In the genomic region with DNA sequence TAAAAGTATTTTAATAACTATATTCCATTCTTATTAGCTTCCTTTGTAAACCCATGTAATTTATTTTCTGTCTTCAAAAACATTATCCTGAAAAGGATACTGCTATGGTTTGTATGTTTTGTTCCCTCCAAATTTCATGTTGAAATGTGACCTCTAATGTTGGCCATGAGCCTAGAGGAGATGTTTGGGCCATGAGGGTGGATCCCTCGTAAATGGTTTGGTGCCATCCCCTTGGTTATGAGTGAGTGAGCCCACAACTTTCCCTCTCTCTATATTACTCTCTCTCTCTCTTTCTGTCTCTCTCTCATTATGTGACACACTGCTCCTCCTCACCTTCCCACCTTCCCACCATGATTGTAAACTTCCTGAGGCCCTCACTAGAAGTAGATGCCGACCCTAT, we compare ENCODE assay signal across 8 cellular contexts.
"Had no signal": no experiment of that assay in that cellular context is flagged by ENCODE, and none has a peak within 500 bp of the region (broad histone marks: within the 10 kb centered on the region; RNA-seq: fewer than 3 reads in every experiment).

No MANE protein-coding gene starts in this region.

- FAIRE-seq: H1, H54, HepG2 had no signal

- H3K4me3 Mint-ChIP-seq: GM23338, H9, IgD-negative memory B cell had no signal

- DNase-seq: H9, HCEC 1CT, KBM-7 had no signal

- H3K4me1 Mint-ChIP-seq: IgD-negative memory B cell had no signal

- ATAC-seq: GM23338, HepG2 had no signal

- H3K4me3 ChIP-seq: GM23338 had no signal

- H3K9me3 Mint-ChIP-seq: H9 had no signal

- H3K27ac Mint-ChIP-seq: GM23338, H9 had no signal

- H3K27me3 Mint-ChIP-seq: IgD-negative memory B cell had no signal

- H3K36me3 Mint-ChIP-seq: IgD-negative memory B cell had no signal
